38 cellular contexts compared by ENCODE assay signal in genomic region chr16:73226675-73227074, GRCh38.
"Had no signal": no experiment of that assay in that cellular context is flagged by ENCODE, and none has a peak within 500 bp of the region (broad histone marks: within the 10 kb centered on the region; RNA-seq: fewer than 3 reads in every experiment).

No MANE protein-coding gene starts in this region.

- H3K27ac ChIP-seq: ascending aorta, VCaP had no signal

- ATAC-seq: activated CD4-positive, alpha-beta T cell treated with anti-CD3 and anti-CD28 coated beads for 36 hours; activated CD4-positive, CD25-positive, alpha-beta regulatory T cell treated with anti-CD3 and anti-CD28 coated beads, Interleukin-2, amount 50 U/mL, for 24 hours; activated CD8-positive, alpha-beta memory T cell treated with anti-CD3 and anti-CD28 coated beads, Interleukin-2, amount 10 ng/mL, durations not matched to agents 7 days and 5 days; activated CD8-positive, alpha-beta T cell treated with anti-CD3 and anti-CD28 coated beads, Interleukin-2, amount 10 ng/mL, durations not matched to agents 7 days and 5 days; activated naive CD8-positive, alpha-beta T cell treated with anti-CD3 and anti-CD28 coated beads, Interleukin-2, amount 50 U/mL, for 24 hours; T-cell; T-helper 17 cell had no signal

- H3K27ac Mint-ChIP-seq: activated CD4-positive, alpha-beta memory T cell treated with anti-CD3 and anti-CD28 coated beads, Interleukin-2, amount 10 ng/mL, durations not matched to agents 7 days and 5 days; activated CD4-positive, alpha-beta T cell treated with anti-CD3 and anti-CD28 coated beads for 36 hours; activated CD4-positive, alpha-beta T cell treated with anti-CD3 and anti-CD28 coated beads, Interleukin-2, amount 10 ng/mL, durations not matched to agents 7 days and 5 days; activated CD8-positive, alpha-beta memory T cell treated with anti-CD3 and anti-CD28 coated beads, Interleukin-2, amount 10 ng/mL, durations not matched to agents 7 days and 5 days; activated CD8-positive, alpha-beta T cell treated with anti-CD3 and anti-CD28 coated beads, Interleukin-2, amount 10 ng/mL, durations not matched to agents 7 days and 5 days; activated naive CD4-positive, alpha-beta T cell treated with anti-CD3 and anti-CD28 coated beads, Interleukin-2, amount 10 ng/mL, durations not matched to agents 7 days and 5 days; activated naive CD4-positive, alpha-beta T cell treated with anti-CD3 and anti-CD28 coated beads, Interleukin-2, amount 50 U/mL, for 24 hours; activated naive CD8-positive, alpha-beta T cell; activated naive CD8-positive, alpha-beta T cell treated with anti-CD3 and anti-CD28 coated beads, Interleukin-2, amount 10 ng/mL, durations not matched to agents 7 days and 5 days; activated naive CD8-positive, alpha-beta T cell treated with anti-CD3 and anti-CD28 coated beads, Interleukin-2, amount 50 U/mL, for 24 hours; activated T-cell treated with anti-CD3 and anti-CD28 coated beads, Interleukin-2, amount 50 U/mL, for 24 hours; activated T-helper 2 cell treated with anti-CD3 and anti-CD28 coated beads, Interferon-gamma antibody, Interleukin-2, Interleukin-4, amounts not matched to agents 10 μg/mL and 5 μg/mL and 100 μg/mL, durations not matched to agents 14 hours and 24 hours and 36 hours; brain; T-cell; T-helper 17 cell; T-helper 2 cell treated with Interferon-gamma antibody and Interleukin-4, amounts not matched to agents 5 μg/mL and 100 μg/mL, for 36 hours had no signal

- H3K4me3 Mint-ChIP-seq: activated CD4-positive, alpha-beta memory T cell treated with anti-CD3 and anti-CD28 coated beads, Interleukin-2, amount 10 ng/mL, durations not matched to agents 7 days and 5 days; activated CD4-positive, alpha-beta T cell treated with anti-CD3 and anti-CD28 coated beads for 36 hours; activated CD4-positive, alpha-beta T cell treated with anti-CD3 and anti-CD28 coated beads, Interleukin-2, amount 10 ng/mL, durations not matched to agents 7 days and 5 days; activated CD8-positive, alpha-beta memory T cell treated with anti-CD3 and anti-CD28 coated beads, Interleukin-2, amount 10 ng/mL, durations not matched to agents 7 days and 5 days; activated CD8-positive, alpha-beta T cell treated with anti-CD3 and anti-CD28 coated beads, Interleukin-2, amount 10 ng/mL, durations not matched to agents 7 days and 5 days; activated naive CD4-positive, alpha-beta T cell treated with anti-CD3 and anti-CD28 coated beads, Interleukin-2, amount 10 ng/mL, durations not matched to agents 7 days and 5 days; activated naive CD4-positive, alpha-beta T cell treated with anti-CD3 and anti-CD28 coated beads, Interleukin-2, amount 50 U/mL, for 24 hours; activated naive CD8-positive, alpha-beta T cell; activated naive CD8-positive, alpha-beta T cell treated with anti-CD3 and anti-CD28 coated beads, Interleukin-2, amount 10 ng/mL, durations not matched to agents 7 days and 5 days; activated naive CD8-positive, alpha-beta T cell treated with anti-CD3 and anti-CD28 coated beads, Interleukin-2, amount 50 U/mL, for 24 hours; activated T-cell treated with anti-CD3 and anti-CD28 coated beads, Interleukin-2, amount 50 U/mL, for 24 hours; brain; central memory CD8-positive, alpha-beta T cell; T-cell; T-helper 17 cell; T-helper 2 cell treated with Interferon-gamma antibody and Interleukin-4, amounts not matched to agents 5 μg/mL and 100 μg/mL, for 36 hours had no signal

- H3K27me3 ChIP-seq: ascending aorta, cardiac muscle cell had no signal

- FAIRE-seq: bronchial epithelial cell, TTC549 had no signal

- DNase-seq: activated CD4-positive, alpha-beta memory T cell treated with anti-CD3 and anti-CD28 coated beads, Interleukin-2, amount 10 ng/mL, durations not matched to agents 7 days and 5 days; activated CD4-positive, alpha-beta T cell treated with anti-CD3 and anti-CD28 coated beads for 1 hour; activated CD4-positive, alpha-beta T cell treated with anti-CD3 and anti-CD28 coated beads for 36 hours; activated CD4-positive, alpha-beta T cell treated with anti-CD3 and anti-CD28 coated beads for 48 hours; activated CD4-positive, alpha-beta T cell treated with anti-CD3 and anti-CD28 coated beads, Interleukin-2, amount 10 ng/mL, durations not matched to agents 7 days and 5 days; activated CD4-positive, alpha-beta T cell treated with anti-CD3 and anti-CD28 coated beads, Interleukin-2, amount 50 U/mL, for 48 hours; activated CD4-positive, CD25-positive, alpha-beta regulatory T cell; activated CD8-positive, alpha-beta memory T cell treated with anti-CD3 and anti-CD28 coated beads for 24 hours; activated CD8-positive, alpha-beta memory T cell treated with anti-CD3 and anti-CD28 coated beads, Interleukin-2, amount 10 ng/mL, durations not matched to agents 7 days and 5 days; activated CD8-positive, alpha-beta memory T cell treated with anti-CD3 and anti-CD28 coated beads, Interleukin-2, amount 50 U/mL, for 48 hours; activated CD8-positive, alpha-beta T cell treated with anti-CD3 and anti-CD28 coated beads, Interleukin-2, amount 10 ng/mL, durations not matched to agents 7 days and 5 days; activated effector memory CD4-positive, alpha-beta T cell treated with Interleukin-2 at 50 U/mL for 16 hours; activated gamma-delta T cell; activated naive CD4-positive, alpha-beta T cell treated with anti-CD3 and anti-CD28 coated beads, Interleukin-2, amount 10 ng/mL, durations not matched to agents 7 days and 5 days; activated naive CD4-positive, alpha-beta T cell treated with Interleukin-2 at 50 U/mL for 16 hours; activated naive CD8-positive, alpha-beta T cell treated with anti-CD3 and anti-CD28 coated beads, Interleukin-2, amount 10 ng/mL, durations not matched to agents 7 days and 5 days; activated naive CD8-positive, alpha-beta T cell treated with anti-CD3 and anti-CD28 coated beads, Interleukin-2, amount 50 U/mL, for 24 hours; activated T-cell treated with anti-CD3 and anti-CD28 coated beads, Interleukin-2, amount 50 U/mL, for 24 hours; activated T-cell treated with anti-CD3 and anti-CD28 coated beads, Interleukin-2, amount 50 U/mL, for 48 hours; amygdala; anterior cingulate cortex; caudate nucleus; cerebellar nuclear complex; T-cell; T-helper 17 cell; T-helper 9 cell had no signal

- H3K9me3 ChIP-seq: ascending aorta had no signal

- H3K4me3 ChIP-seq: ascending aorta, cardiac muscle cell had no signal

- H3K27me3 Mint-ChIP-seq: activated CD4-positive, alpha-beta memory T cell treated with anti-CD3 and anti-CD28 coated beads, Interleukin-2, amount 10 ng/mL, durations not matched to agents 7 days and 5 days; activated CD4-positive, alpha-beta T cell treated with anti-CD3 and anti-CD28 coated beads for 36 hours; activated CD4-positive, alpha-beta T cell treated with anti-CD3 and anti-CD28 coated beads, Interleukin-2, amount 10 ng/mL, durations not matched to agents 7 days and 5 days; activated CD8-positive, alpha-beta memory T cell treated with anti-CD3 and anti-CD28 coated beads, Interleukin-2, amount 10 ng/mL, durations not matched to agents 7 days and 5 days; activated naive CD4-positive, alpha-beta T cell treated with anti-CD3 and anti-CD28 coated beads, Interleukin-2, amount 10 ng/mL, durations not matched to agents 7 days and 5 days; activated naive CD4-positive, alpha-beta T cell treated with anti-CD3 and anti-CD28 coated beads, Interleukin-2, amount 50 U/mL, for 24 hours; activated naive CD8-positive, alpha-beta T cell; activated naive CD8-positive, alpha-beta T cell treated with anti-CD3 and anti-CD28 coated beads, Interleukin-2, amount 10 ng/mL, durations not matched to agents 7 days and 5 days; activated T-cell treated with anti-CD3 and anti-CD28 coated beads, Interleukin-2, amount 50 U/mL, for 24 hours; central memory CD8-positive, alpha-beta T cell had no signal

- H3K4me1 ChIP-seq: ascending aorta had no signal

- H3K9me3 Mint-ChIP-seq: activated CD4-positive, alpha-beta T cell treated with anti-CD3 and anti-CD28 coated beads, Interleukin-2, amount 10 ng/mL, durations not matched to agents 7 days and 5 days; activated naive CD4-positive, alpha-beta T cell treated with anti-CD3 and anti-CD28 coated beads, Interleukin-2, amount 10 ng/mL, durations not matched to agents 7 days and 5 days; activated naive CD4-positive, alpha-beta T cell treated with anti-CD3 and anti-CD28 coated beads, Interleukin-2, amount 50 U/mL, for 24 hours; activated naive CD8-positive, alpha-beta T cell treated with anti-CD3 and anti-CD28 coated beads, Interleukin-2, amount 10 ng/mL, durations not matched to agents 7 days and 5 days; activated naive CD8-positive, alpha-beta T cell treated with anti-CD3 and anti-CD28 coated beads, Interleukin-2, amount 50 U/mL, for 24 hours; activated T-cell treated with anti-CD3 and anti-CD28 coated beads, Interleukin-2, amount 50 U/mL, for 24 hours; activated T-helper 2 cell treated with anti-CD3 and anti-CD28 coated beads, Interferon-gamma antibody, Interleukin-2, Interleukin-4, amounts not matched to agents 10 μg/mL and 5 μg/mL and 100 μg/mL, durations not matched to agents 14 hours and 24 hours and 36 hours; T-helper 2 cell treated with Interferon-gamma antibody and Interleukin-4, amounts not matched to agents 5 μg/mL and 100 μg/mL, for 36 hours had no signal

- H3K36me3 Mint-ChIP-seq: activated CD8-positive, alpha-beta memory T cell treated with anti-CD3 and anti-CD28 coated beads, Interleukin-2, amount 10 ng/mL, durations not matched to agents 7 days and 5 days; activated naive CD4-positive, alpha-beta T cell treated with anti-CD3 and anti-CD28 coated beads, Interleukin-2, amount 10 ng/mL, durations not matched to agents 7 days and 5 days; activated naive CD8-positive, alpha-beta T cell; activated naive CD8-positive, alpha-beta T cell treated with anti-CD3 and anti-CD28 coated beads, Interleukin-2, amount 10 ng/mL, durations not matched to agents 7 days and 5 days; brain; T-cell had no signal

- H3K4me1 Mint-ChIP-seq: activated CD4-positive, alpha-beta memory T cell treated with anti-CD3 and anti-CD28 coated beads, Interleukin-2, amount 10 ng/mL, durations not matched to agents 7 days and 5 days; activated CD4-positive, alpha-beta T cell treated with anti-CD3 and anti-CD28 coated beads for 36 hours; activated CD4-positive, alpha-beta T cell treated with anti-CD3 and anti-CD28 coated beads, Interleukin-2, amount 10 ng/mL, durations not matched to agents 7 days and 5 days; activated CD8-positive, alpha-beta memory T cell treated with anti-CD3 and anti-CD28 coated beads, Interleukin-2, amount 10 ng/mL, durations not matched to agents 7 days and 5 days; activated naive CD4-positive, alpha-beta T cell treated with anti-CD3 and anti-CD28 coated beads, Interleukin-2, amount 10 ng/mL, durations not matched to agents 7 days and 5 days; activated naive CD4-positive, alpha-beta T cell treated with anti-CD3 and anti-CD28 coated beads, Interleukin-2, amount 50 U/mL, for 24 hours; activated naive CD8-positive, alpha-beta T cell treated with anti-CD3 and anti-CD28 coated beads, Interleukin-2, amount 10 ng/mL, durations not matched to agents 7 days and 5 days; activated naive CD8-positive, alpha-beta T cell treated with anti-CD3 and anti-CD28 coated beads, Interleukin-2, amount 50 U/mL, for 24 hours; central memory CD8-positive, alpha-beta T cell; T-cell; T-helper 17 cell had no signal

- H3K36me3 ChIP-seq: ascending aorta, cardiac muscle cell had no signal
